Comparison of ENCODE assay signal across 10 cellular contexts in genomic region chr3:157103280-157103679, GRCh38. TPM values are rescaled to one million over a fixed set of nuclear protein-coding genes. Genes with fewer than 3 reads are reported as not detected.
A peak's percentile ranks its signal among the peaks of the same experiment; 100 is the strongest.
DNase-seq lines count a peak whose midpoint lies in the region; ATAC-seq and TF ChIP-seq lines count a peak whose summit lies in the region.
"Had no signal": no experiment of that assay in that cellular context is flagged by ENCODE, and none has a peak within 500 bp of the region (broad histone marks: within the 10 kb centered on the region; RNA-seq: fewer than 3 reads in every experiment).

No MANE protein-coding gene starts in this region.

- H3K36me3 Mint-ChIP-seq in CD4-positive, CD25-positive, alpha-beta regulatory T cell: no peaks in the 10 kb centered on the region

- H3K27ac Mint-ChIP-seq in CD4-positive, CD25-positive, alpha-beta regulatory T cell: peak overlapping the region; percentile 82 to 91 (median 87)

- no peaks in the 10 kb centered on the region for H3K27me3 ChIP-seq in CD4-positive, CD25-positive, alpha-beta regulatory T cell (ENCODE audit: control insufficient read depth, insufficient read depth, low read length)

- H3K27ac ChIP-seq in CD4-positive, CD25-positive, alpha-beta regulatory T cell (ENCODE audit: insufficient read depth, low read length, poor library complexity, severe bottlenecking): peak overlapping the region; percentile 72

- no peaks in the 10 kb centered on the region for H3K9me3 ChIP-seq in CD4-positive, CD25-positive, alpha-beta regulatory T cell (ENCODE audit: control insufficient read depth in 2 of 2, low read length in 2 of 2)

- peak in 2 of 3 donors; percentile 14 to 81 for DNase-seq in CD4-positive, CD25-positive, alpha-beta regulatory T cell
- DNase-seq in NCI-H1694 (lab: John Stamatoyannopoulos, UW): no peak
- DNase-seq in SW480 (ENCODE audit: low spot score): no peak
- DNase-seq in NCI-H510A treated with DMSO at 0.1 percent for 48 hours (lab: John Stamatoyannopoulos, UW): no peak
- no peak for DNase-seq in stimulated activated naive CD4-positive, alpha-beta T cell treated with Interleukin-2 at 50 U/mL for 16 hours (lab: John Stamatoyannopoulos, UW)
- DNase-seq: activated gamma-delta T cell, NCI-H2171 had no signal

- peaks cover 24% of the 10 kb centered on the region for H3K4me1 ChIP-seq in CD4-positive, CD25-positive, alpha-beta regulatory T cell (ENCODE audit: control insufficient read depth, insufficient read depth, low read length, poor library complexity, severe bottlenecking)

- H3K36me3 ChIP-seq in CD4-positive, CD25-positive, alpha-beta regulatory T cell (ENCODE audit: control insufficient read depth, insufficient read depth, low read length): no peaks in the 10 kb centered on the region

- no peaks in the 10 kb centered on the region for H3K27me3 Mint-ChIP-seq in CD4-positive, CD25-positive, alpha-beta regulatory T cell

- TF ChIP-seq POLR2A in GM18951 (IDR thresholded peaks at IDR 0.05; ENCODE audit: extremely low read depth, insufficient read depth, insufficient read length) (peak; percentile 28), Raji (IDR thresholded peaks at IDR 0.05; ENCODE audit: insufficient read depth, low read depth, low read length) (peak; percentile 38; the same call in 1 of the 2 replicates)

- ATAC-seq in CD4-positive, CD25-positive, alpha-beta regulatory T cell (ENCODE audit: low read depth in 2 of 2): peak; percentile 28 to 57
- ATAC-seq in HG02884 (IDR thresholded peaks at IDR 0.05; ENCODE audit: unreplicated experiment): peak; percentile 88

- peaks cover 11 to 69% (median 29%) of the 10 kb centered on the region in 4 donors for H3K4me1 Mint-ChIP-seq in CD4-positive, CD25-positive, alpha-beta regulatory T cell

- H3K9me3 Mint-ChIP-seq in CD4-positive, CD25-positive, alpha-beta regulatory T cell: no peaks in the 10 kb centered on the region

- peak overlapping the region in 2 of 4 donors; percentile 25 to 71 for H3K4me3 Mint-ChIP-seq in CD4-positive, CD25-positive, alpha-beta regulatory T cell

- peak overlapping the region; percentile 42 for H3K4me3 ChIP-seq in CD4-positive, CD25-positive, alpha-beta regulatory T cell (ENCODE audit: low read depth, low read length)

- in situ Hi-C loops in GM18951 (cut with MboI; ENCODE audit: low sequenced_read_pairs, unreplicated experiment): no loop called here

RNA-seq across cellular contexts. Expression of gene CCNL1, which starts 56.7 kb away (rescaled TPM):
- total RNA-seq in CD4-positive, CD25-positive, alpha-beta regulatory T cell: 1,080 TPM
- polyA plus RNA-seq in CD4-positive, CD25-positive, alpha-beta regulatory T cell: 10 to 100 TPM; 48.7 to 71.3 (median 57.9) TPM

Comparison
In these comparisons a context has a peak if more than half of its experiments do, and no peak if none do; other contexts are left out.
1. DNase-seq: peak in CD4-positive, CD25-positive, alpha-beta regulatory T cell (2 of 3); none in NCI-H1694 (single experiment), SW480 (single experiment), NCI-H510A treated with DMSO at 0.1 percent for 48 hours (single experiment) and stimulated activated naive CD4-positive, alpha-beta T cell treated with Interleukin-2 at 50 U/mL for 16 hours (single experiment).